Comparison of ENCODE assay signal across 1 cellular context in genomic region chr17:2511462-2512369, GRCh38.
TF ChIP-seq lines count a peak whose summit lies in the region.

Gene METTL16 (minus strand): TSS chr17:2511888. CDS start chr17:2502331, 9,557 bp downstream.

TF ChIP-seq in A549, 52 proteins besides CTCF, POLR2A, EP300 and RAD21 (continued from another document):
- TF ChIP-seq PBX3 (IDR thresholded peaks at IDR 0.05) (no peak), CBX2 (IDR thresholded peaks at IDR 0.05; ENCODE audit: borderline replicate concordance, low read depth) (no peak), USF2 (IDR thresholded peaks at IDR 0.05) (peak; percentile 7; the same call in 1 of the 2 replicates), CHD4 (IDR thresholded peaks at IDR 0.05; ENCODE audit: borderline replicate concordance) (peak; percentile 77; the same call in 1 of the 2 replicates), HOXA7 (CRISPR knock-in tag; IDR thresholded peaks at IDR 0.05) (peak; percentile 69; the same call in 1 of the 2 replicates), ATOH8 (CRISPR knock-in tag; IDR thresholded peaks at IDR 0.05; ENCODE audit: low read depth) (0 out of 2 replicates have a peak, but pooled peaks have one; percentile 43), CHD2 (IDR thresholded peaks at IDR 0.05; ENCODE audit: low read length, partially characterized antibody) (peak; percentile 93), MAX (IDR thresholded peaks at IDR 0.05) (peak; percentile 94), HEYL (CRISPR knock-in tag; IDR thresholded peaks at IDR 0.05) (no peak), SMC3 (IDR thresholded peaks at IDR 0.05) (no peak), EHF (CRISPR knock-in tag; IDR thresholded peaks at IDR 0.05) (no peak; the same call in 1 of the 2 replicates), JUN (IDR thresholded peaks at IDR 0.05) (peak; percentile 47 to 86; a peak in 4 of 5 replicates)
